8 cellular contexts compared by ENCODE assay signal in the genomic region with DNA sequence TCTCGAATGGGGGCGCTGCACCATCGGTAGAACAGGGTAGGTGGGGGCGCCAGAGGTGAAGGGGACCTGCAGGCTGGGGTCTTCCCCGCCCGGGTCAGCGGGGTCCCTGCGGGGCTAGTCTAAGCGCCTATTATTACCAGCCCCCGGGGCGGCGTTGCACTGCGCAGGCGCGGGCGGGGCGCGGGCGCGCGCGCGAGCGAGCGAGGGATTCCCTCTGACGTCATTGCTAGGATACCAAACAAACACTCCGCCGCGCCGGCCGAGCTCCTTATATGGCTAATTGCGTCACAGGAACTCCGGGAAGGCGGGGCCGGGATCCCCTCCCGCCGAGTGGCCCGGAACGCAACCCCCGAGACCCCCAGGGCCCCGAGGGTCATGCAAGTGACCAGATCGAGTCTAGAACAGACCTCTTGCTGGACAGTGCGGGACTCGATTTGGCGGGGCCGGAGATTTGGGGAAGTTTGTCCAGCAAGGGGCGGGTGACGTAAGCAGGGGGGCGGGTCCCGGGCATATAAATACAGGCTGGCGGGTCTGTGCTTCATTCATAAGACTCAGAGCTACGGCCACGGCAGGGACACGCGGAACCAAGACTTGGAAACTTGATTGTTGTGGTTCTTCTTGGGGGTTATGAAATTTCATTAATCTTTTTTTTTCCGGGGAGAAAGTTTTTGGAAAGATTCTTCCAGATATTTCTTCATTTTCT. TPM values are rescaled to one million over a fixed set of nuclear protein-coding genes. Genes with fewer than 3 reads are reported as not detected.
DNase-seq lines count a peak whose midpoint lies in the region; ATAC-seq and TF ChIP-seq lines count a peak whose summit lies in the region.

A gene (plus strand): TSS at position 541 of the 703 bp plus-strand sequence. CDS start 591 bp downstream, outside the sequence.

- H4K5ac ChIP-seq in H9 (ENCODE audit: insufficient read length, low read depth, low read length) = no peak within 1 kb of the TSS

- H2BK5ac ChIP-seq in H9 (ENCODE audit: insufficient read length, low read length) = no peak within 1 kb of the TSS

- TF ChIP-seq RAD21 in SK-N-SH (IDR thresholded peaks at IDR 0.05; ENCODE audit: low read length) = no peak

- H3K27ac ChIP-seq in H9 (ENCODE audit: insufficient read length, low read depth, low read length) (no peak within 1 kb of the TSS), SK-N-SH (ENCODE audit: low read depth in 2 of 2, low read length in 1 of 2) (peak within 1 kb of the TSS; percentile 58 to 95), temporal lobe (ENCODE audit: low read depth, low read length) (peak within 1 kb of the TSS; percentile 84)

- H3K9me3 Mint-ChIP-seq in H9 = no peaks in the 10 kb centered on the region; a peak in 1 of 5 replicates
- H3K9me3 Mint-ChIP-seq in activated naive CD4-positive, alpha-beta T cell treated with anti-CD3 and anti-CD28 coated beads, Interleukin-2, amount 50 U/mL, for 24 hours = no peaks in the 10 kb centered on the region

- H2BK15ac ChIP-seq in H9 (ENCODE audit: low read depth, low read length) = 0 out of 2 replicates have a peak within 1 kb of the TSS, but pooled peaks have one; percentile 42

- no peaks in the 10 kb centered on the region for H3K79me1 ChIP-seq in H9 (ENCODE audit: insufficient read depth, low read depth, low read length, poor library complexity, severe bottlenecking)

- DNase-seq in EH (ENCODE audit: low read depth) (peak; percentile 94), H9 (peak; percentile 93), MV-4-11 (lab: John Stamatoyannopoulos, UW) (peak; percentile 95), SK-N-SH (peak; percentile 96), glomerular endothelial cell (ENCODE audit: extremely low read depth, low read depth, low spot score) (no peak), omental fat pad (ENCODE audit: low spot score) (peak; percentile 98)

- POLR2A ChIA-PET in SK-N-SH (lab: Yijun Ruan, JAX) = interaction anchor here (0.5 to 1.4 kb wide), 9 partner anchors 11 to 387 kb away, joined by 3 to 10 read pairs (median 3); no protein-coding TSS in a partner anchor

- H3K36me3 Mint-ChIP-seq in H9 (ENCODE audit: insufficient read depth in 1 of 3, low read depth in 3 of 3) = peaks cover 0 to 8% (median 0%) of the 10 kb centered on the region in 3 experiments; a peak in 1 of 7 replicates
- H3K36me3 Mint-ChIP-seq in activated naive CD4-positive, alpha-beta T cell treated with anti-CD3 and anti-CD28 coated beads, Interleukin-2, amount 50 U/mL, for 24 hours = peaks cover 13% of the 10 kb centered on the region

- no peaks in the 10 kb centered on the region for H3K9me3 ChIP-seq in H9 (ENCODE audit: control insufficient read depth, low read depth, low read length)
- H3K9me3 ChIP-seq in SK-N-SH = no peaks in the 10 kb centered on the region

- H3K79me2 ChIP-seq in H9 (ENCODE audit: insufficient read depth, low read length) (no peaks in the 10 kb centered on the region), SK-N-SH (ENCODE audit: insufficient read depth) (no peaks in the 10 kb centered on the region)

- peak within 1 kb of the TSS; percentile 95 for H2BK20ac ChIP-seq in H9 (ENCODE audit: low read depth, low read length, poor library complexity, severe bottlenecking)

- peak within 1 kb of the TSS; percentile 87; the same call in 1 of the 2 replicates for H3K4ac ChIP-seq in H9 (ENCODE audit: low read depth, low read length)

- H3K4me3 Mint-ChIP-seq in H9 = peak within 1 kb of the TSS; percentile 80 to 92
- peak within 1 kb of the TSS; percentile 92 for H3K4me3 Mint-ChIP-seq in activated naive CD4-positive, alpha-beta T cell treated with anti-CD3 and anti-CD28 coated beads, Interleukin-2, amount 50 U/mL, for 24 hours

- H3K4me2 ChIP-seq in H9 (ENCODE audit: insufficient read depth, insufficient read length, low read length) (peak within 1 kb of the TSS; percentile 84), SK-N-SH (peak within 1 kb of the TSS; percentile 99)

- CTCF ChIA-PET in SK-N-SH (lab: Yijun Ruan, JAX) = interaction anchor here (1.2 to 27.6 kb wide), 6 partner anchors 11 to 41 kb away, joined by 3 to 870 read pairs (median 16); no protein-coding TSS in a partner anchor

- peak within 1 kb of the TSS; percentile 84 for H2BK120ac ChIP-seq in H9 (ENCODE audit: low read depth, low read length, poor library complexity, severe bottlenecking)

- peak within 1 kb of the TSS; percentile 99 for H3K18ac ChIP-seq in H9 (ENCODE audit: insufficient read length, low read depth, low read length)

- no peak within 1 kb of the TSS for H3K56ac ChIP-seq in H9 (ENCODE audit: insufficient read length, low read depth, low read length)

- H3K9me2 ChIP-seq in SK-N-SH = no peaks in the 10 kb centered on the region

- H3K4me1 Mint-ChIP-seq in H9 = peaks cover 18 to 46% of the 10 kb centered on the region in 2 experiments
- peaks cover 20% of the 10 kb centered on the region for H3K4me1 Mint-ChIP-seq in activated naive CD4-positive, alpha-beta T cell treated with anti-CD3 and anti-CD28 coated beads, Interleukin-2, amount 50 U/mL, for 24 hours

- no peak within 1 kb of the TSS for H2AK5ac ChIP-seq in H9 (ENCODE audit: insufficient read length, low read length)

- peak within 1 kb of the TSS; percentile 89 for H3T11ph ChIP-seq in H9 (ENCODE audit: low read length)

- no peaks in the 10 kb centered on the region for H3K36me3 ChIP-seq in SK-N-SH (replicated peaks in 1 of 2; ENCODE audit: control insufficient read depth in 1 of 2, insufficient read depth in 2 of 2, low read length in 1 of 2)

- H3K4me1 ChIP-seq in H9 (ENCODE audit: insufficient read depth, low read length) = no peaks in the 10 kb centered on the region
- peaks cover 0 to 19% of the 10 kb centered on the region in 2 experiments; a peak in 1 of 4 replicates for H3K4me1 ChIP-seq in SK-N-SH (ENCODE audit: control insufficient read depth in 1 of 2, insufficient read depth in 2 of 2, low read depth in 1 of 2, low read length in 1 of 2)

- no peaks in the 10 kb centered on the region; the same call in 1 of the 2 replicates for H3K27me3 ChIP-seq in H9 (ENCODE audit: insufficient read depth, low read length)
- no peaks in the 10 kb centered on the region; the same call in 1 of the 2 replicates for H3K27me3 ChIP-seq in SK-N-SH (ENCODE audit: insufficient read depth)

- H3K9ac ChIP-seq in H9 (ENCODE audit: extremely low read depth, insufficient read length, low read length) = peak within 1 kb of the TSS; percentile 45
- peak within 1 kb of the TSS; percentile 97 for H3K9ac ChIP-seq in SK-N-SH

- TF ChIP-seq CTCF in H9 (conservative IDR thresholded peaks at IDR 0.05) (peak; percentile 30; the same call in 2 of the 3 replicates), SK-N-SH (IDR thresholded peaks at IDR 0.05) (0 out of 2 replicates have a peak, but pooled peaks have one; percentile 21), omental fat pad (IDR thresholded peaks at IDR 0.05) (no peak)

- H3F3A ChIP-seq in SK-N-SH (replicated peaks; ENCODE audit: insufficient read depth) = peaks cover 11% of the 10 kb centered on the region

- peak within 1 kb of the TSS; percentile 93 for H2BK12ac ChIP-seq in H9 (ENCODE audit: insufficient read length, low read depth, low read length)

- no peaks in the 10 kb centered on the region for H4K20me1 ChIP-seq in H9 (ENCODE audit: control insufficient read depth, insufficient read depth, insufficient read length)
- H4K20me1 ChIP-seq in SK-N-SH (ENCODE audit: insufficient read depth) = peaks cover 40% of the 10 kb centered on the region; the same call in 1 of the 2 replicates

- no CpG with 5 or more reads among the region's 56 CpGs for WGBS in H9 (ENCODE audit: extremely low coverage, insufficient read length, low lambda C conversion rate)
- WGBS in SK-N-SH (ENCODE audit: low lambda C conversion rate) = under 1% methylated on average over 27 of the region's 56 CpGs

- peak within 1 kb of the TSS; percentile 81 to 98 (median 87); a peak in 5 of 7 replicates for H3K27ac Mint-ChIP-seq in H9
- H3K27ac Mint-ChIP-seq in activated naive CD4-positive, alpha-beta T cell treated with anti-CD3 and anti-CD28 coated beads, Interleukin-2, amount 50 U/mL, for 24 hours = peak within 1 kb of the TSS; percentile 94

- ATAC-seq in omental fat pad (ENCODE audit: low FRiP score) = peak; percentile 41

- peaks cover 19% of the 10 kb centered on the region for H3K23me2 ChIP-seq in H9 (ENCODE audit: insufficient read length, low read depth, low read length, poor library complexity, severe bottlenecking)

- no peak; a peak in 1 of 4 replicates for TF ChIP-seq EP300 in SK-N-SH (IDR thresholded peaks at IDR 0.05; ENCODE audit: borderline replicate concordance in 1 of 2, low read depth in 1 of 2, low read length in 1 of 2)

- no peak within 1 kb of the TSS for H4K8ac ChIP-seq in H9 (replicated peaks; ENCODE audit: insufficient read length, low read depth, low read length)

- H3K14ac ChIP-seq in H9 (ENCODE audit: insufficient read depth, low read length) = peak within 1 kb of the TSS; percentile 99

- H2AFZ ChIP-seq in H9 (ENCODE audit: low read length) (peak within 1 kb of the TSS; percentile 27), SK-N-SH (ENCODE audit: low read depth) (peak within 1 kb of the TSS; percentile 57; the same call in 1 of the 2 replicates)

- no peak within 1 kb of the TSS for H3K23ac ChIP-seq in H9 (ENCODE audit: insufficient read length, low read depth, low read length)

- peaks cover 24% of the 10 kb centered on the region for H3K27me3 Mint-ChIP-seq in H9 (ENCODE audit: low read depth)
- H3K27me3 Mint-ChIP-seq in activated naive CD4-positive, alpha-beta T cell treated with anti-CD3 and anti-CD28 coated beads, Interleukin-2, amount 50 U/mL, for 24 hours = peaks cover 3% of the 10 kb centered on the region

- no peak within 1 kb of the TSS for H4K91ac ChIP-seq in H9 (ENCODE audit: insufficient read length, low read depth, low read length)

- peak within 1 kb of the TSS; percentile 81 to 84 for H3K4me3 ChIP-seq in SK-N-SH (ENCODE audit: low read depth in 2 of 2, low read length in 1 of 2)

TF ChIP-seq in SK-N-SH, 30 proteins besides CTCF, POLR2A, EP300 and RAD21 (continues in another document):
- TF ChIP-seq GATA2 (CRISPR knock-in tag; IDR thresholded peaks at IDR 0.05) = no peak
- TF ChIP-seq NFIC (IDR thresholded peaks at IDR 0.05; ENCODE audit: borderline replicate concordance) = no peak
- TF ChIP-seq FOXJ3 (CRISPR knock-in tag; IDR thresholded peaks at IDR 0.05) = no peak
- no peak for TF ChIP-seq CHD2 (IDR thresholded peaks at IDR 0.05; ENCODE audit: low read length, partially characterized antibody)
- TF ChIP-seq FOXM1 (IDR thresholded peaks at IDR 0.05; ENCODE audit: low read depth) = no peak
- no peak for TF ChIP-seq RXRA (IDR thresholded peaks at IDR 0.05; ENCODE audit: borderline replicate concordance, low read depth)
- TF ChIP-seq GABPA (IDR thresholded peaks at IDR 0.05; ENCODE audit: low read depth) = no peak

RNA-seq across cellular contexts. Expression of the gene that starts here (rescaled TPM):
- total RNA-seq in H9 (2021) (1.7 and 2.5 TPM in 2 replicates), glomerular endothelial cell (4.8 and 26.4 TPM in 2 replicates), omental fat pad (100 to 1,000 TPM; 306 to 713 (median 395) TPM), temporal lobe (0.49 TPM)
- 38.4 and 78.2 TPM in 2 replicates for polyA plus RNA-seq in SK-N-SH (2012; rRNA removed)
- polyA plus RNA-seq in SK-N-SH (2012; cell fraction: cytosol; rRNA removed) = 19.6 and 23.8 TPM in 2 replicates
- 377 and 391 TPM in 2 replicates for polyA plus RNA-seq in SK-N-SH (2012; cell fraction: nucleus; rRNA removed)

Comparison
In these comparisons a context has a peak if more than half of its experiments do, and no peak if none do; other contexts are left out.
1. RNA of the gene that starts here (total RNA-seq): 306 to 713 TPM in omental fat pad; 4.8 to 26.4 TPM in glomerular endothelial cell, 1.7 to 2.5 TPM in H9 and 0.49 TPM in temporal lobe (single experiment); every median in the first group is over 10 times any median in the second.
2. CTCF ChIP-seq: peak in H9 (single experiment) and SK-N-SH (single experiment); none in omental fat pad (0 of 3).